ENCODE assay signal across 33 cellular contexts in genomic region chr18:51170689-51171088, GRCh38. TPM values are rescaled to one million over a fixed set of nuclear protein-coding genes. Genes with fewer than 3 reads are reported as not detected.
A peak's percentile ranks its signal among the peaks of the same experiment; 100 is the strongest.
DNase-seq lines count a peak whose midpoint lies in the region; ATAC-seq and TF ChIP-seq lines count a peak whose summit lies in the region.
"Had no signal": no experiment of that assay in that cellular context is flagged by ENCODE, and none has a peak within 500 bp of the region (broad histone marks: within the 10 kb centered on the region; RNA-seq: fewer than 3 reads in every experiment).

No MANE protein-coding gene starts in this region.

- no peak overlapping the region for H3K4me3 ChIP-seq in KMS-11 (IDR thresholded peaks at IDR 0.05; ENCODE audit: insufficient read depth, low read depth, low read length)
- H3K4me3 ChIP-seq: BLaER1, esophagus squamous epithelium, GM12878, left ventricle myocardium inferior, neural progenitor cell, pancreas, skin epidermis, thyroid gland, vagina had no signal

- no peaks in the 10 kb centered on the region for H3K27me3 ChIP-seq in KMS-11 (ENCODE audit: insufficient read depth, low read depth)
- H3K27me3 ChIP-seq: BLaER1, esophagus squamous epithelium, foreskin keratinocyte, neural progenitor cell, pancreas, thyroid gland, vagina had no signal

- peaks cover 3% of the 10 kb centered on the region for H3K9me3 Mint-ChIP-seq in activated T-cell treated with anti-CD3 and anti-CD28 coated beads, Interleukin-2, amount 50 U/mL, for 24 hours
- H3K9me3 Mint-ChIP-seq in activated T-helper 17 cell treated with anti-CD3 and anti-CD28 coated beads, Interleukin-2, amount 50 U/mL, for 72 hours: no peaks in the 10 kb centered on the region
- H3K9me3 Mint-ChIP-seq in progenitor cell of endocrine pancreas (ENCODE audit: low read depth): no peaks in the 10 kb centered on the region
- H3K9me3 Mint-ChIP-seq: T-cell had no signal

- peak overlapping the region; percentile 28; the same call in 1 of the 2 replicates for H3K27ac ChIP-seq in KMS-11
- H3K27ac ChIP-seq: BLaER1, esophagus squamous epithelium, foreskin keratinocyte, HL-60, left ventricle myocardium inferior, neural progenitor cell, pancreas, skin epidermis, thyroid gland, vagina had no signal

- no peak overlapping the region for H2AFZ ChIP-seq in KMS-11 (ENCODE audit: low read depth)
- H2AFZ ChIP-seq: neural progenitor cell had no signal

- DNase-seq in activated T-cell treated with anti-CD3 and anti-CD28 coated beads, Interleukin-2, amount 50 U/mL, for 24 hours: no peak
- DNase-seq in activated T-cell treated with anti-CD3 and anti-CD28 coated beads for 4 hours (no peak), progenitor cell of endocrine pancreas (ENCODE audit: low spot score, unreplicated experiment) (no peak), NCI-H69 (lab: John Stamatoyannopoulos, UW) (no peak)
- DNase-seq: activated CD4-positive, CD25-positive, alpha-beta regulatory T cell treated with anti-CD3 and anti-CD28 coated beads, Interleukin-2, amount 50 U/mL, for 72 hours; activated effector memory CD4-positive, alpha-beta T cell treated with Interleukin-2 at 50 U/mL for 16 hours; amygdala; DMS153; esophagus squamous epithelium; foreskin keratinocyte; head of caudate nucleus; left ventricle myocardium inferior; mesendoderm; NCI-H1417 treated with DMSO at 0.1 percent for 48 hours; NCI-H2081; NCI-H524 treated with DMSO at 0.1 percent for 48 hours; NK-92 treated with Interleukin-12 subunit alpha and Interleukin-12 subunit beta, amount 100 ng/mL, for 24 hours; pancreas; PC-3; retina; stimulated activated naive CD4-positive, alpha-beta T cell treated with Interleukin-2 at 50 U/mL for 16 hours; T-cell; thyroid gland had no signal

- H3K27me3 Mint-ChIP-seq in activated T-cell treated with anti-CD3 and anti-CD28 coated beads, Interleukin-2, amount 50 U/mL, for 24 hours: no peaks in the 10 kb centered on the region
- no peaks in the 10 kb centered on the region for H3K27me3 Mint-ChIP-seq in activated T-helper 17 cell treated with anti-CD3 and anti-CD28 coated beads, Interleukin-2, amount 50 U/mL, for 72 hours
- no peaks in the 10 kb centered on the region for H3K27me3 Mint-ChIP-seq in progenitor cell of endocrine pancreas
- H3K27me3 Mint-ChIP-seq: T-cell had no signal

- H3K4me1 ChIP-seq in KMS-11 (ENCODE audit: low read depth, poor library complexity, severe bottlenecking): peaks cover 95% of the 10 kb centered on the region
- H3K4me1 ChIP-seq: BLaER1, esophagus squamous epithelium, foreskin keratinocyte, pancreas, thyroid gland, vagina had no signal

- peaks cover 42% of the 10 kb centered on the region for H3K79me2 ChIP-seq in KMS-11 (ENCODE audit: insufficient read depth, low read depth)

- H3K4me1 Mint-ChIP-seq in activated T-cell treated with anti-CD3 and anti-CD28 coated beads, Interleukin-2, amount 50 U/mL, for 24 hours (ENCODE audit: low read depth): peaks cover 71% of the 10 kb centered on the region
- peaks cover 32% of the 10 kb centered on the region for H3K4me1 Mint-ChIP-seq in activated T-helper 17 cell treated with anti-CD3 and anti-CD28 coated beads, Interleukin-2, amount 50 U/mL, for 72 hours
- no peaks in the 10 kb centered on the region for H3K4me1 Mint-ChIP-seq in progenitor cell of endocrine pancreas (ENCODE audit: low read depth)

- ATAC-seq in activated T-helper 17 cell treated with anti-CD3 and anti-CD28 coated beads, Interleukin-2, amount 50 U/mL, for 72 hours (replicated peaks): peak; percentile 62
- no peak for ATAC-seq in GM18498 (IDR thresholded peaks at IDR 0.05; ENCODE audit: unreplicated experiment)
- no peak for ATAC-seq in HG02852 (IDR thresholded peaks at IDR 0.05; ENCODE audit: unreplicated experiment)
- ATAC-seq: foreskin keratinocyte, pancreas, PC-3, T-cell had no signal

- peaks cover 14% of the 10 kb centered on the region; the same call in 1 of the 2 replicates for H4K20me1 ChIP-seq in KMS-11 (ENCODE audit: insufficient read depth)

- peaks cover 9% of the 10 kb centered on the region; the same call in 1 of the 2 replicates for H3K36me3 ChIP-seq in KMS-11 (ENCODE audit: insufficient read depth)
- H3K36me3 ChIP-seq: pancreas, vagina had no signal

- no peak for TF ChIP-seq CTCF in KMS-11 (conservative IDR thresholded peaks at IDR 0.05; ENCODE audit: low read depth, low read length)
- no peak for TF ChIP-seq CTCF in progenitor cell of endocrine pancreas (IDR thresholded peaks at IDR 0.05; ENCODE audit: unreplicated experiment)

- H3K9ac ChIP-seq in KMS-11: no peak overlapping the region
- H3K9ac ChIP-seq: BLaER1, neural progenitor cell had no signal

- H3K4me2 ChIP-seq in KMS-11: peak overlapping the region; percentile 40; the same call in 1 of the 2 replicates
- H3K4me2 ChIP-seq: BLaER1, neural progenitor cell had no signal

- peak overlapping the region; percentile 47 for H3K4me3 Mint-ChIP-seq in activated T-cell treated with anti-CD3 and anti-CD28 coated beads, Interleukin-2, amount 50 U/mL, for 24 hours
- H3K4me3 Mint-ChIP-seq in activated T-helper 17 cell treated with anti-CD3 and anti-CD28 coated beads, Interleukin-2, amount 50 U/mL, for 72 hours: peak overlapping the region; percentile 72
- H3K4me3 Mint-ChIP-seq in progenitor cell of endocrine pancreas (ENCODE audit: low read depth): no peak overlapping the region
- H3K4me3 Mint-ChIP-seq: neural progenitor cell, T-cell had no signal

- H3K27ac Mint-ChIP-seq in activated T-cell treated with anti-CD3 and anti-CD28 coated beads, Interleukin-2, amount 50 U/mL, for 24 hours: peak overlapping the region; percentile 97
- H3K27ac Mint-ChIP-seq in activated T-helper 17 cell treated with anti-CD3 and anti-CD28 coated beads, Interleukin-2, amount 50 U/mL, for 72 hours: peak overlapping the region; percentile 95
- peak overlapping the region; percentile 40 for H3K27ac Mint-ChIP-seq in progenitor cell of endocrine pancreas
- H3K27ac Mint-ChIP-seq: neural progenitor cell had no signal

- H3K36me3 Mint-ChIP-seq in activated T-cell treated with anti-CD3 and anti-CD28 coated beads, Interleukin-2, amount 50 U/mL, for 24 hours (ENCODE audit: low read depth): peaks cover 48% of the 10 kb centered on the region
- H3K36me3 Mint-ChIP-seq in activated T-helper 17 cell treated with anti-CD3 and anti-CD28 coated beads, Interleukin-2, amount 50 U/mL, for 72 hours (ENCODE audit: low read depth): peaks cover 15% of the 10 kb centered on the region
- peaks cover 12% of the 10 kb centered on the region for H3K36me3 Mint-ChIP-seq in progenitor cell of endocrine pancreas (ENCODE audit: insufficient read depth)

RNA-seq across cellular contexts. Expression of gene MEX3C, which starts 26.8 kb away (rescaled TPM):
- 10 to 100 TPM; 46.0 to 46.9 TPM for total RNA-seq in activated T-helper 17 cell treated with anti-CD3 and anti-CD28 coated beads, Interleukin-2, amount 50 U/mL, for 72 hours
- 86.2 and 91.1 TPM in 2 replicates for total RNA-seq in progenitor cell of endocrine pancreas

Comparison
In these comparisons a context has a peak if more than half of its experiments do, and no peak if none do; other contexts are left out.
1. H3K27ac Mint-ChIP-seq: peak in every context shown above with its lines; median percentile 97 in activated T-cell treated with anti-CD3 and anti-CD28 coated beads, Interleukin-2, amount 50 U/mL, for 24 hours; 95 in activated T-helper 17 cell treated with anti-CD3 and anti-CD28 coated beads, Interleukin-2, amount 50 U/mL, for 72 hours; 40 in progenitor cell of endocrine pancreas.